In the genomic region with DNA sequence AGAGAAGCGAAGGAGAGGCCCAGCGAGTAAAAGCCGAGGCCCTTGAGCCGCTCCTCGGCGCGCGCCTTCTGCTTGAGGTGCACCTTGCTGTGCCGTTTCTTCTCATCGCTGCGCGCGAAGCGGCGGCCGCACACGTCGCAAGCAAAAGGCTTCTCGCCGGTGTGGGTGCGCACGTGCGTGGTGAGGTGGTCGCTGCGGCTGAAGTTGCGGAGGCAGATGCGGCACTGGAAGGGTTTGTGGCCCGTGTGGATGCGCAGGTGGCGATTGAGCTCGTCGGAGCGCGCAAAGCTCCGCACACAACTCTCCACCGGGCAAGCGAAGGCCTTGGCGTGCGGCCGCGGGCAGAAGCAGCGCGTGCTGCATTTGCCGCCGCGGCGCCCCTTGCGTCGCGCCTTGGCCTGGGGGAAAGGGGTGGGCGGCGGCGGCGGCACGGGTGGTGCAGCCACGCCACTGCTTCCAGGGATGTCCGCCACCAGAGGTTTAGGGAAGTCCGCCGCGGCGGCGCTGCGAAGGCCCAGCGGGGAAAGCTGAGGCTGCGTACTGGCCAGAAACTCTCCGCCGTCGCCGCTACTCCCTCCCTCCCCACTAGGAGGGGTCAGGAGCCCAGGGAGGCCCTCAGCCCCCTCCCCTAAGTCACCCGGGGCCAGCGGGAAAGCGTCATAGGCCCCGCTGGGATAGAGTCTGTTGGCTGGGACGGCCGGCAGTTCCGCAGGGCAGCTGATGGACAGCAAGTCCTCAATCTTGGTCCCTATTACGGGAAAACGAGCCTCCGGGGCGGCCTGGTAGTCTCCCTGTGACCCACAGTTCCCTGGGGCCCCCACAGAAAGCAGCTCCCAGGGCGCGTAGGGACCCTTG, we compare ENCODE assay signal across 9 cellular contexts. TPM values are rescaled to one million over a fixed set of nuclear protein-coding genes. Genes with fewer than 3 reads are reported as not detected.
DNase-seq lines count a peak whose midpoint lies in the region; ATAC-seq and TF ChIP-seq lines count a peak whose summit lies in the region.
"Had no signal": no experiment of that assay in that cellular context is flagged by ENCODE, and none has a peak within 500 bp of the region (broad histone marks: within the 10 kb centered on the region; RNA-seq: fewer than 3 reads in every experiment).

No MANE protein-coding gene starts in this region.

- H3K4me3 ChIP-seq in OCI-LY1 (ENCODE audit: low read depth, low read length, poor library complexity, severe bottlenecking) = no peak overlapping the region
- peak overlapping the region; percentile 26 for H3K4me3 ChIP-seq in epithelial cell of proximal tubule (ENCODE audit: low read depth, low read length)
- peak overlapping the region; percentile 17 for H3K4me3 ChIP-seq in skeletal muscle cell (ENCODE audit: low read depth, low read length)
- H3K4me3 ChIP-seq: ovary had no signal

- no peaks in the 10 kb centered on the region for H4K20me1 ChIP-seq in OCI-LY1 (ENCODE audit: insufficient read depth, low read length)

- H3K27ac ChIP-seq in OCI-LY1 (ENCODE audit: low read depth, low read length, poor library complexity, severe bottlenecking) = no peak overlapping the region
- H3K27ac ChIP-seq: ovary had no signal

- H3F3A ChIP-seq in OCI-LY1 (ENCODE audit: insufficient read depth, low read length) = no peaks in the 10 kb centered on the region

- no peaks in the 10 kb centered on the region for H3K36me3 ChIP-seq in OCI-LY1 (ENCODE audit: insufficient read depth, low read length)
- H3K36me3 ChIP-seq: ovary had no signal

- H2AFZ ChIP-seq in OCI-LY1 (ENCODE audit: low read length) = no peak overlapping the region

- H3K4me1 ChIP-seq in OCI-LY1 (ENCODE audit: insufficient read depth, low read length, severe bottlenecking) = peaks cover 6% of the 10 kb centered on the region

- H3K9me3 ChIP-seq in OCI-LY1 (ENCODE audit: low read length) = no peaks in the 10 kb centered on the region
- H3K9me3 ChIP-seq: ovary had no signal

- no peaks in the 10 kb centered on the region for H3K79me2 ChIP-seq in OCI-LY1 (ENCODE audit: insufficient read depth, low read length)

- DNase-seq in NCI-H82 (lab: John Stamatoyannopoulos, UW) (peak; percentile 71), NCI-H82 treated with DMSO at 0.1 percent for 48 hours (lab: John Stamatoyannopoulos, UW; ENCODE audit: unreplicated experiment) (no peak), epithelial cell of proximal tubule (ENCODE audit: low read depth) (no peak), skeletal muscle cell (ENCODE audit: low read depth) (no peak)
- no peak for DNase-seq in stimulated activated CD8-positive, alpha-beta memory T cell treated with anti-CD3 and anti-CD28 coated beads, Interleukin-4, amount 100 ng/mL, for 48 hours

- H3K27me3 ChIP-seq in OCI-LY1 (ENCODE audit: insufficient read depth, low read length) = peaks cover 5% of the 10 kb centered on the region; the same call in 1 of the 2 replicates

- no peak for ATAC-seq in GM21619 (IDR thresholded peaks at IDR 0.05; ENCODE audit: unreplicated experiment)
- ATAC-seq in GM21528 (IDR thresholded peaks at IDR 0.05; ENCODE audit: low FRiP score, unreplicated experiment) = no peak

- no peak for TF ChIP-seq CTCF in OCI-LY1 (IDR thresholded peaks at IDR 0.05; ENCODE audit: low read length)
- TF ChIP-seq CTCF in epithelial cell of proximal tubule (conservative IDR thresholded peaks at IDR 0.05; ENCODE audit: low read depth, low read length) = peak; percentile 7

- no peaks in the 10 kb centered on the region for H3K9me2 ChIP-seq in OCI-LY1 (ENCODE audit: low read depth, low read length)

- peak overlapping the region; percentile 20; the same call in 1 of the 2 replicates for H3K4me2 ChIP-seq in OCI-LY1 (ENCODE audit: low read length)

- H3K9ac ChIP-seq in OCI-LY1 (ENCODE audit: low read length) = no peak overlapping the region

RNA-seq across cellular contexts. Expression of a gene that starts 1.7 kb away (rescaled TPM):
- 0.07 TPM in 1 of 2 replicates, not detected in the other for total RNA-seq in epithelial cell of proximal tubule

RNA-seq across cellular contexts. Expression of a gene that starts 7.4 kb away (rescaled TPM):
- 2.4 and 4.5 TPM in 2 replicates for total RNA-seq in epithelial cell of proximal tubule

RNA-seq across cellular contexts. Expression of a gene that starts 57.6 kb away (rescaled TPM):
- 393 and 559 TPM in 2 replicates for total RNA-seq in epithelial cell of proximal tubule

RNA-seq across cellular contexts. Expression of a gene that starts 58.6 kb away (rescaled TPM):
- total RNA-seq in epithelial cell of proximal tubule = 5.0 and 22.3 TPM in 2 replicates
